In genomic region chr20:61846074-61846473, GRCh38 we compare ENCODE assay signal across 1 cellular context.
TF ChIP-seq lines count a peak whose summit lies in the region.

No MANE protein-coding gene starts in this region.

TF ChIP-seq in H1, 55 proteins besides CTCF, POLR2A, EP300 and RAD21 (continued from another document):
- no peak for TF ChIP-seq ATF2 (IDR thresholded peaks at IDR 0.05; ENCODE audit: low read length)
